In genomic region chr1:9120312-9120958, GRCh38 we compare ENCODE assay signal across 20 cellular contexts. TPM values are rescaled to one million over a fixed set of nuclear protein-coding genes. Genes with fewer than 3 reads are reported as not detected.
DNase-seq lines count a peak whose midpoint lies in the region; ATAC-seq and TF ChIP-seq lines count a peak whose summit lies in the region.
"Had no signal": no experiment of that assay in that cellular context is flagged by ENCODE, and none has a peak within 500 bp of the region (broad histone marks: within the 10 kb centered on the region; RNA-seq: fewer than 3 reads in every experiment).

No MANE protein-coding gene starts in this region.

- H3K36me3 Mint-ChIP-seq in neural crest cell (ENCODE audit: low read depth) (no peaks in the 10 kb centered on the region), WTC11 (no peaks in the 10 kb centered on the region)

- no peak for TF ChIP-seq CTCF in neural crest cell (conservative IDR thresholded peaks at IDR 0.05)
- no peak for TF ChIP-seq CTCF in WTC11 (IDR thresholded peaks at IDR 0.05)

- DNase-seq in Right ventricle myocardium inferior (ENCODE audit: missing footprints): no peak
- DNase-seq in cardiac septum (ENCODE audit: low spot score): no peak
- DNase-seq in foreskin melanocyte: peak; percentile 77
- peak; percentile 43 for DNase-seq in neural crest cell (ENCODE audit: low read depth, low spot score)
- DNase-seq in WTC11 (ENCODE audit: low spot score): no peak
- no peak for DNase-seq in H4 (ENCODE audit: low spot score)
- DNase-seq: activated CD4-positive, alpha-beta T cell treated with anti-CD3 and anti-CD28 coated beads, Interleukin-2, amount 10 ng/mL, durations not matched to agents 7 days and 5 days; activated gamma-delta T cell treated with Interleukin-2 at 50 U/mL for 16 hours; amniotic stem cell; caudate nucleus; KG1; NCI-H1092 treated with DMSO at 0.1 percent for 48 hours; NCI-H2081 treated with DMSO at 0.1 percent for 48 hours; NCI-H446 treated with DMSO at 0.1 percent for 48 hours; stomach had no signal

- intact Hi-C loops in Right ventricle myocardium inferior (cut with DNase I): no loop called here
- intact Hi-C loops in cardiac septum (cut with DNase I): no loop called here

- H3K9me3 Mint-ChIP-seq in neural crest cell (peaks cover 2% of the 10 kb centered on the region), WTC11 (no peaks in the 10 kb centered on the region)
- H3K9me3 Mint-ChIP-seq: activated CD4-positive, alpha-beta T cell treated with anti-CD3 and anti-CD28 coated beads, Interleukin-2, amount 10 ng/mL, durations not matched to agents 7 days and 5 days had no signal

- ATAC-seq in Right ventricle myocardium inferior: peak; percentile 44
- no peak for ATAC-seq in HG02884 (IDR thresholded peaks at IDR 0.05; ENCODE audit: unreplicated experiment)
- no peak for ATAC-seq in WTC11
- no peak for ATAC-seq in HG02798 (IDR thresholded peaks at IDR 0.05; ENCODE audit: poor library complexity, unreplicated experiment)
- ATAC-seq: A549, gastroesophageal sphincter had no signal

- H3K27me3 Mint-ChIP-seq in neural crest cell (ENCODE audit: low read depth) (peaks cover 5% of the 10 kb centered on the region), WTC11 (ENCODE audit: low read depth) (no peaks in the 10 kb centered on the region)

- H3K27ac Mint-ChIP-seq in neural crest cell (ENCODE audit: unreplicated experiment) (no peak overlapping the region), WTC11 (no peak overlapping the region)
- H3K27ac Mint-ChIP-seq: activated CD4-positive, alpha-beta T cell treated with anti-CD3 and anti-CD28 coated beads, Interleukin-2, amount 10 ng/mL, durations not matched to agents 7 days and 5 days had no signal

- POLR2A ChIA-PET in WTC11 (lab: Charles Lee): interaction anchor here (0.5 kb wide), 1 partner anchor 119 kb away, joined by 3 read pairs; no protein-coding TSS in a partner anchor

- CTCF ChIA-PET in WTC11 (lab: Charles Lee): interaction anchor here (0.8 to 2.8 kb wide), 4 partner anchors 10 to 114 kb away, joined by 3 to 14 read pairs (median 4); partner anchors contain the start of gene H6PD

- H3K4me3 Mint-ChIP-seq in neural crest cell: peak overlapping the region; percentile 61
- no peak overlapping the region for H3K4me3 Mint-ChIP-seq in WTC11
- H3K4me3 Mint-ChIP-seq: activated CD4-positive, alpha-beta T cell treated with anti-CD3 and anti-CD28 coated beads, Interleukin-2, amount 10 ng/mL, durations not matched to agents 7 days and 5 days had no signal

- peaks cover 22% of the 10 kb centered on the region for H3K4me1 Mint-ChIP-seq in neural crest cell
- peaks cover 4% of the 10 kb centered on the region; the same call in 1 of the 2 replicates for H3K4me1 Mint-ChIP-seq in WTC11

TF ChIP-seq in WTC11, 78 proteins besides CTCF, POLR2A, EP300 and RAD21:
- TF ChIP-seq IRF1 (CRISPR knock-in tag; IDR thresholded peaks at IDR 0.05): no peak
- no peak for TF ChIP-seq ZNF317 (CRISPR knock-in tag; IDR thresholded peaks at IDR 0.05; ENCODE audit: borderline replicate concordance, low read depth)
- TF ChIP-seq NR1H2 (CRISPR knock-in tag; IDR thresholded peaks at IDR 0.05): no peak
- TF ChIP-seq E2F4 (CRISPR knock-in tag; IDR thresholded peaks at IDR 0.05; ENCODE audit: borderline replicate concordance, low read depth): no peak
- TF ChIP-seq AFF4 (CRISPR knock-in tag; IDR thresholded peaks at IDR 0.05; ENCODE audit: borderline replicate concordance): no peak
- TF ChIP-seq RORB (CRISPR knock-in tag; IDR thresholded peaks at IDR 0.05): no peak
- no peak for TF ChIP-seq CBFB (CRISPR knock-in tag; IDR thresholded peaks at IDR 0.05; ENCODE audit: low read depth)
- no peak for TF ChIP-seq NFATC4 (CRISPR knock-in tag; IDR thresholded peaks at IDR 0.05)
- no peak for TF ChIP-seq NFE2L1 (CRISPR knock-in tag; IDR thresholded peaks at IDR 0.05)
- no peak for TF ChIP-seq GABPB1 (CRISPR knock-in tag; IDR thresholded peaks at IDR 0.05)
- no peak for TF ChIP-seq ZNF396 (CRISPR knock-in tag; IDR thresholded peaks at IDR 0.05; ENCODE audit: borderline replicate concordance)
- TF ChIP-seq SOX15 (CRISPR knock-in tag; IDR thresholded peaks at IDR 0.05): no peak
- no peak for TF ChIP-seq GTF2I (CRISPR knock-in tag; conservative IDR thresholded peaks at IDR 0.05)
- no peak for TF ChIP-seq HMGXB4 (CRISPR knock-in tag; IDR thresholded peaks at IDR 0.05)
- TF ChIP-seq ATF1 (CRISPR knock-in tag; IDR thresholded peaks at IDR 0.05): no peak
- TF ChIP-seq SMAD4 (CRISPR knock-in tag; IDR thresholded peaks at IDR 0.05): no peak
- TF ChIP-seq MAX (CRISPR knock-in tag; IDR thresholded peaks at IDR 0.05): no peak
TF ChIP-seq in WTC11: peak in this region for 0.

RNA-seq across cellular contexts. Expression of gene GPR157, which starts 8.5 kb away (rescaled TPM):
- total RNA-seq in Right ventricle myocardium inferior (49.0 TPM), cardiac septum (23.0 TPM), neural crest cell (1.3 and 1.9 TPM in 2 replicates), WTC11 (2021) (3.4 to 9.6 TPM (median 6.0 TPM) in 3 replicates)
- 1.9 TPM in 2 replicates for total RNA-seq in H4 (2014; rRNA removed; shearing (Covaris generic))

RNA-seq across cellular contexts. Expression of gene SLC2A5, which starts 51.0 kb away (rescaled TPM):
- total RNA-seq in Right ventricle myocardium inferior: 3.6 TPM
- 1.5 TPM for total RNA-seq in cardiac septum
- total RNA-seq in neural crest cell: not detected in 2 replicates
- total RNA-seq in WTC11 (2021): 0.04 to 0.18 TPM (median 0.07 TPM) in 3 replicates
- 0.47 and 1.7 TPM in 2 replicates for total RNA-seq in H4 (2014; rRNA removed; shearing (Covaris generic))
- total RNA-seq: activated CD4-positive, alpha-beta T cell treated with anti-CD3 and anti-CD28 coated beads, Interleukin-2, amount 10 ng/mL, durations not matched to agents 7 days and 5 days; epithelial cell of proximal tubule had no signal

Comparison
In these comparisons a context has a peak if more than half of its experiments do, and no peak if none do; other contexts are left out.
1. DNase-seq: peak in foreskin melanocyte (single experiment) and neural crest cell (single experiment); none in Right ventricle myocardium inferior (single experiment), cardiac septum (single experiment), WTC11 (single experiment) and H4 (single experiment).